Comparison of ENCODE assay signal across 17 cellular contexts in genomic region chr1:184061396-184062003, GRCh38. TPM values are rescaled to one million over a fixed set of nuclear protein-coding genes. Genes with fewer than 3 reads are reported as not detected.
DNase-seq lines count a peak whose midpoint lies in the region; ATAC-seq, FAIRE-seq and TF ChIP-seq lines count a peak whose summit lies in the region.
"Had no signal": no experiment of that assay in that cellular context is flagged by ENCODE, and none has a peak within 500 bp of the region (broad histone marks: within the 10 kb centered on the region; RNA-seq: fewer than 3 reads in every experiment).

No MANE protein-coding gene starts in this region.

- peak; percentile 66 for FAIRE-seq in H54 (lab: Jason Lieb, UNC)
- no peak for FAIRE-seq in bronchial epithelial cell (lab: Jason Lieb, UNC)

- TF ChIP-seq CTCF in bronchial epithelial cell (IDR thresholded peaks at IDR 0.05; ENCODE audit: insufficient read depth, low read length, severe bottlenecking): no peak
- TF ChIP-seq CTCF in lower leg skin (IDR thresholded peaks at IDR 0.05): no peak
- TF ChIP-seq CTCF in CD4-positive, alpha-beta T cell (IDR thresholded peaks at IDR 0.05): no peak

- no peak for ATAC-seq in GM21360 (IDR thresholded peaks at IDR 0.05; ENCODE audit: unreplicated experiment)
- no peak for ATAC-seq in CD4-positive, alpha-beta T cell (ENCODE audit: poor library complexity)
- ATAC-seq: activated naive CD8-positive, alpha-beta T cell treated with anti-CD3 and anti-CD28 coated beads, Interleukin-2, amount 50 U/mL, for 24 hours had no signal

- intact Hi-C loops in lower leg skin (cut with DNase I; ENCODE audit: low total_unique reads): no loop called here
- intact Hi-C loops in CD4-positive, alpha-beta T cell (cut with DNase I, micrococcal nuclease): no loop called here

- CTCF ChIA-PET in CD4-positive, alpha-beta T cell (lab: Charles Lee): no interaction called here

- H3K27ac ChIP-seq in CD4-positive, alpha-beta T cell (ENCODE audit: low read depth, low read length): no peak overlapping the region
- H3K27ac ChIP-seq: HL-60 had no signal

- POLR2A ChIA-PET in CD4-positive, alpha-beta T cell (lab: Charles Lee): no interaction called here

- no peaks in the 10 kb centered on the region for H3K9me3 ChIP-seq in CD4-positive, alpha-beta T cell (ENCODE audit: control insufficient read depth, low read length)
- H3K9me3 ChIP-seq: upper lobe of left lung had no signal

- H3K4me3 Mint-ChIP-seq in CD4-positive, alpha-beta T cell: no peak overlapping the region
- H3K4me3 Mint-ChIP-seq: activated naive CD8-positive, alpha-beta T cell treated with anti-CD3 and anti-CD28 coated beads, Interleukin-2, amount 50 U/mL, for 24 hours had no signal

- H3K4me1 Mint-ChIP-seq in CD4-positive, alpha-beta T cell (ENCODE audit: low read depth): peaks cover 34% of the 10 kb centered on the region

- H3K36me3 ChIP-seq in bronchial epithelial cell (ENCODE audit: control insufficient read depth, insufficient read depth, low read length): no peaks in the 10 kb centered on the region

- H3K36me3 Mint-ChIP-seq in CD4-positive, alpha-beta T cell (ENCODE audit: low read depth): peaks cover 63% of the 10 kb centered on the region

- H3K9me3 Mint-ChIP-seq in CD4-positive, alpha-beta T cell: no peaks in the 10 kb centered on the region
- H3K9me3 Mint-ChIP-seq: activated naive CD8-positive, alpha-beta T cell treated with anti-CD3 and anti-CD28 coated beads, Interleukin-2, amount 50 U/mL, for 24 hours had no signal

- TF ChIP-seq POLR2A in H54 (IDR thresholded peaks at IDR 0.05; ENCODE audit: low read depth, low read length): no peak
- TF ChIP-seq POLR2A in lower leg skin (IDR thresholded peaks at IDR 0.05): no peak

- H3K4me3 ChIP-seq in bronchial epithelial cell (ENCODE audit: low read depth, low read length) (no peak overlapping the region), lower leg skin (ENCODE audit: low read depth, poor library complexity, severe bottlenecking) (no peak overlapping the region)
- H3K4me3 ChIP-seq: upper lobe of left lung had no signal

- H3K27me3 Mint-ChIP-seq in CD4-positive, alpha-beta T cell: no peaks in the 10 kb centered on the region
- H3K27me3 Mint-ChIP-seq: activated naive CD8-positive, alpha-beta T cell treated with anti-CD3 and anti-CD28 coated beads, Interleukin-2, amount 50 U/mL, for 24 hours had no signal

- peak; percentile 27 for DNase-seq in A172 (ENCODE audit: low spot score)
- no peak for DNase-seq in H54 (ENCODE audit: insufficient read length, low spot score)
- DNase-seq in bronchial epithelial cell (ENCODE audit: low read depth): peak; percentile 31
- DNase-seq in lung microvascular endothelial cell (ENCODE audit: low read depth in 2 of 2): peak; percentile 6 to 59
- no peak for DNase-seq in NCI-H1436 treated with DMSO at 0.1 percent for 48 hours (lab: John Stamatoyannopoulos, UW)
- no peak for DNase-seq in lower leg skin (ENCODE audit: low spot score in 2 of 2)
- no peak for DNase-seq in CD4-positive, alpha-beta T cell
- DNase-seq: activated CD8-positive, alpha-beta memory T cell treated with anti-CD3 and anti-CD28 coated beads, Interleukin-2, amount 50 U/mL, for 48 hours; activated naive CD8-positive, alpha-beta T cell treated with anti-CD3 and anti-CD28 coated beads, Interleukin-2, amount 50 U/mL, for 24 hours; effector memory CD4-positive, alpha-beta T cell; hippocampal formation; NCI-H1048; NCI-H524; SHP77 treated with DMSO at 0.1 percent for 48 hours; upper lobe of left lung had no signal

- no peak overlapping the region for H3K27ac Mint-ChIP-seq in CD4-positive, alpha-beta T cell
- H3K27ac Mint-ChIP-seq: activated naive CD8-positive, alpha-beta T cell treated with anti-CD3 and anti-CD28 coated beads, Interleukin-2, amount 50 U/mL, for 24 hours had no signal

- 80 to 88% methylated on average over 2 of the region's 2 CpGs for WGBS in lower leg skin, 2 donors

- no peaks in the 10 kb centered on the region for H3K27me3 ChIP-seq in bronchial epithelial cell (ENCODE audit: control insufficient read depth, insufficient read depth, low read length)
- no peaks in the 10 kb centered on the region for H3K27me3 ChIP-seq in CD4-positive, alpha-beta T cell (ENCODE audit: control insufficient read depth, insufficient read depth, low read length)
- H3K27me3 ChIP-seq: upper lobe of left lung had no signal

RNA-seq across cellular contexts. Expression of gene TSEN15, which starts 10.0 kb away (rescaled TPM):
- 154 and 167 TPM in 2 replicates for total RNA-seq in A172 (2014; rRNA removed; shearing (Covaris generic))
- total RNA-seq in bronchial epithelial cell (52.4 and 65.0 TPM in 2 replicates), lung microvascular endothelial cell (17.7 and 18.1 TPM in 2 replicates), lower leg skin (10 to 100 TPM in 3 of 4 donors, 1 to 10 TPM in 1; 6.8 to 35.9 (median 12.8) TPM)
- total RNA-seq in CD4-positive, alpha-beta T cell: 10 to 100 TPM; 11.2 to 12.2 TPM

RNA-seq across cellular contexts. Expression of gene COLGALT2, which starts 24.0 kb away (rescaled TPM):
- 1.1 and 1.2 TPM in 2 replicates for total RNA-seq in A172 (2014; rRNA removed; shearing (Covaris generic))
- total RNA-seq in bronchial epithelial cell (0.13 TPM in 1 of 2 replicates, not detected in the other), lung microvascular endothelial cell (under 0.01 TPM in 2 replicates), lower leg skin (under 1 TPM; 0.08 to 0.65 (median 0.18) TPM)
- under 1 TPM; 0.14 to 0.22 TPM for total RNA-seq in CD4-positive, alpha-beta T cell

Comparison
In these comparisons a context has a peak if more than half of its experiments do, and no peak if none do; other contexts are left out.
1. DNase-seq: peak in A172 (single experiment), bronchial epithelial cell (single experiment) and lung microvascular endothelial cell (2 of 2); none in H54 (single experiment), NCI-H1436 treated with DMSO at 0.1 percent for 48 hours (single experiment), lower leg skin (0 of 2) and CD4-positive, alpha-beta T cell (0 of 10).